ENCODE assay signal across 11 cellular contexts in genomic region chr15:56273724-56274123, GRCh38.
"Had no signal": no experiment of that assay in that cellular context is flagged by ENCODE, and none has a peak within 500 bp of the region (broad histone marks: within the 10 kb centered on the region; RNA-seq: fewer than 3 reads in every experiment).

No MANE protein-coding gene starts in this region.

- H3K9ac ChIP-seq: GM23248 had no signal

- H3K4me3 ChIP-seq: GM23248, GM23338, HAP-1 had no signal

- H3K4me2 ChIP-seq: GM23338 had no signal

- DNase-seq: GM23248, GOT3, H7, H9, HCEC 1CT, HFFc6 had no signal

- H3K36me3 ChIP-seq: HAP-1 had no signal

- H3K27ac ChIP-seq: GM23248 had no signal

- ATAC-seq: GM23338, HCT116 had no signal

- H3K4me1 ChIP-seq: HAP-1 had no signal

- H3K9me3 ChIP-seq: HAP-1 had no signal

- H2AFZ ChIP-seq: GM23248, GM23338 had no signal

- FAIRE-seq: H1, H54 had no signal
